19 cellular contexts compared by ENCODE assay signal in genomic region chr10:66837990-66838389, GRCh38.
DNase-seq lines count a peak whose midpoint lies in the region; TF ChIP-seq lines count a peak whose summit lies in the region.
"Had no signal": no experiment of that assay in that cellular context is flagged by ENCODE, and none has a peak within 500 bp of the region (broad histone marks: within the 10 kb centered on the region; RNA-seq: fewer than 3 reads in every experiment).

No MANE protein-coding gene starts in this region.

- no peaks in the 10 kb centered on the region for H3K36me3 Mint-ChIP-seq in mesothelial cell of epicardium
- H3K36me3 Mint-ChIP-seq: activated naive CD8-positive, alpha-beta T cell; immature natural killer cell had no signal

- H3K4me3 Mint-ChIP-seq in mesothelial cell of epicardium = no peak overlapping the region
- H3K4me3 Mint-ChIP-seq: activated naive CD8-positive, alpha-beta T cell; central memory CD8-positive, alpha-beta T cell; immature natural killer cell had no signal

- H3K27me3 ChIP-seq in mammary epithelial cell (ENCODE audit: insufficient read depth, low read length) = no peaks in the 10 kb centered on the region
- H3K27me3 ChIP-seq: neutrophil, stomach, uterus had no signal

- 96% methylated on average over 1 of the region's 1 CpG for WGBS in mammary epithelial cell (ENCODE audit: low coverage, missing lambda C conversion rate)

- no peaks in the 10 kb centered on the region for H3K79me2 ChIP-seq in mammary epithelial cell (ENCODE audit: insufficient read depth, low read length)

- CTCF ChIA-PET in mammary epithelial cell (lab: Charles Lee; ENCODE audit: low non-redundant PET) = no interaction called here

- in situ Hi-C loops in Caki2 (cut with HindIII; ENCODE audit: low pct_unique_long_range_greater_than_20kb, low sequenced_read_pairs) (no loop called here), mammary epithelial cell (cut with MboI; ENCODE audit: low sequenced_read_pairs in 2 of 2) (no loop called here)

- intact Hi-C loops in mammary epithelial cell (cut with micrococcal nuclease) = loop anchor here (10.0 kb wide), 1 partner anchor 203 kb away; no protein-coding TSS in a partner anchor

- no peaks in the 10 kb centered on the region for H3K36me3 ChIP-seq in mammary epithelial cell (ENCODE audit: insufficient read depth, low read length)
- H3K36me3 ChIP-seq: neutrophil, stomach, uterus had no signal

- peak overlapping the region; percentile 62 for H3K27ac Mint-ChIP-seq in mesothelial cell of epicardium
- H3K27ac Mint-ChIP-seq: activated naive CD8-positive, alpha-beta T cell; immature natural killer cell had no signal

- no peaks in the 10 kb centered on the region for H3K9me3 Mint-ChIP-seq in mesothelial cell of epicardium

- H3K4me3 ChIP-seq in epithelial cell of proximal tubule (ENCODE audit: low read depth, low read length) = no peak overlapping the region
- H3K4me3 ChIP-seq in mammary epithelial cell (replicated peaks in 1 of 3; ENCODE audit: insufficient read depth in 1 of 3, low read depth in 2 of 3, low read length in 3 of 3) = no peak overlapping the region
- H3K4me3 ChIP-seq: SK-N-MC, stomach, uterus had no signal

- peak; percentile 89 for DNase-seq in Caki2 (ENCODE audit: low read depth)
- DNase-seq in NCI-H226 = peak; percentile 88
- DNase-seq in epithelial cell of proximal tubule (ENCODE audit: low read depth) = peak; percentile 90
- no peak for DNase-seq in mesothelial cell of epicardium (ENCODE audit: low spot score in 2 of 2, unreplicated experiment in 2 of 2)
- no peak for DNase-seq in mammary epithelial cell
- DNase-seq in C1 segment of cervical spinal cord (lab: John Stamatoyannopoulos, UW) = no peak
- no peak for DNase-seq in 8988T
- no peak for DNase-seq in NCI-H2227 treated with DMSO at 0.1 percent for 48 hours (lab: John Stamatoyannopoulos, UW)
- DNase-seq: activated CD4-positive, alpha-beta T cell treated with anti-CD3 and anti-CD28 coated beads, Interleukin-2, amount 50 U/mL, for 1 hour; AML-193; immature natural killer cell; NCI-H187 treated with DMSO at 0.1 percent for 48 hours; right cardiac atrium; stomach; uterus had no signal

- H3K27ac ChIP-seq in mammary epithelial cell (ENCODE audit: insufficient read depth, low read depth, low read length) = no peak overlapping the region
- H3K27ac ChIP-seq: neutrophil, SK-N-MC, stomach, uterus had no signal

- H3K4me2 ChIP-seq in mammary epithelial cell (ENCODE audit: insufficient read depth, low read depth, low read length) = no peak overlapping the region

- BruUV-seq in mammary epithelial cell (replicated peaks; lab: Mats Ljungman, UMichigan) = no TSS peak

- TF ChIP-seq CTCF in epithelial cell of proximal tubule (conservative IDR thresholded peaks at IDR 0.05; ENCODE audit: low read depth, low read length) (no peak), mesothelial cell of epicardium (IDR thresholded peaks at IDR 0.05; ENCODE audit: unreplicated experiment) (no peak), mammary epithelial cell (conservative IDR thresholded peaks at IDR 0.05 in 1 of 2, IDR thresholded peaks at IDR 0.05 in 1 of 2; ENCODE audit: extremely low read depth in 1 of 2, insufficient read depth in 1 of 2, low read depth in 1 of 2, low read length in 2 of 2) (no peak)

- dilution Hi-C loops in mammary epithelial cell (cut with HindIII; ENCODE audit: low sequenced_read_pairs) = no loop called here

- no peak overlapping the region for H2AFZ ChIP-seq in mammary epithelial cell (ENCODE audit: low read depth, low read length)

- no peaks in the 10 kb centered on the region for H4K20me1 ChIP-seq in mammary epithelial cell (ENCODE audit: insufficient read depth, low read length)

- peaks cover 41% of the 10 kb centered on the region for H3K4me1 ChIP-seq in mammary epithelial cell (ENCODE audit: insufficient read depth, low read length)
- H3K4me1 ChIP-seq: uterus had no signal

- H3K9me3 ChIP-seq in mammary epithelial cell (replicated peaks; ENCODE audit: insufficient read depth, low read length) = no peaks in the 10 kb centered on the region
- H3K9me3 ChIP-seq: neutrophil, stomach, uterus had no signal

- peaks cover 10% of the 10 kb centered on the region for H3K27me3 Mint-ChIP-seq in mesothelial cell of epicardium (ENCODE audit: low read depth)
- H3K27me3 Mint-ChIP-seq: activated naive CD8-positive, alpha-beta T cell; central memory CD8-positive, alpha-beta T cell had no signal

- H3K4me1 Mint-ChIP-seq in mesothelial cell of epicardium = peaks cover 32% of the 10 kb centered on the region
- H3K4me1 Mint-ChIP-seq: central memory CD8-positive, alpha-beta T cell; immature natural killer cell had no signal

- H3K9ac ChIP-seq in mammary epithelial cell (ENCODE audit: insufficient read depth, low read length) = no peak overlapping the region

Comparison
In these comparisons a context has a peak if more than half of its experiments do, and no peak if none do; other contexts are left out.
1. DNase-seq: peak in Caki2 (single experiment), NCI-H226 (single experiment) and epithelial cell of proximal tubule (single experiment); none in mesothelial cell of epicardium (0 of 2), mammary epithelial cell (single experiment), C1 segment of cervical spinal cord (0 of 14), 8988T (single experiment) and NCI-H2227 treated with DMSO at 0.1 percent for 48 hours (single experiment).